1 cellular context compared by ENCODE assay signal in genomic region chr1:46467183-46467504, GRCh38.
TF ChIP-seq lines count a peak whose summit lies in the region.

No MANE protein-coding gene starts in this region.

TF ChIP-seq in SK-N-SH, 30 proteins besides CTCF, POLR2A, EP300 and RAD21 (continued from another document):
- no peak for TF ChIP-seq REST (IDR thresholded peaks at IDR 0.05; ENCODE audit: low read depth, low read length)
- TF ChIP-seq POLR2AphosphoS5 (IDR thresholded peaks at IDR 0.05; ENCODE audit: low read depth, low read length): no peak
- no peak for TF ChIP-seq USF1 (IDR thresholded peaks at IDR 0.05; ENCODE audit: borderline replicate concordance, low read depth)
- TF ChIP-seq SMC3 (IDR thresholded peaks at IDR 0.05; ENCODE audit: low read depth, low read length): no peak
- no peak for TF ChIP-seq FOXM1 (IDR thresholded peaks at IDR 0.05; ENCODE audit: low read depth)
- no peak for TF ChIP-seq CHD2 (IDR thresholded peaks at IDR 0.05; ENCODE audit: low read length, partially characterized antibody)
